ENCODE assay signal across 1 cellular context in the genomic region with DNA sequence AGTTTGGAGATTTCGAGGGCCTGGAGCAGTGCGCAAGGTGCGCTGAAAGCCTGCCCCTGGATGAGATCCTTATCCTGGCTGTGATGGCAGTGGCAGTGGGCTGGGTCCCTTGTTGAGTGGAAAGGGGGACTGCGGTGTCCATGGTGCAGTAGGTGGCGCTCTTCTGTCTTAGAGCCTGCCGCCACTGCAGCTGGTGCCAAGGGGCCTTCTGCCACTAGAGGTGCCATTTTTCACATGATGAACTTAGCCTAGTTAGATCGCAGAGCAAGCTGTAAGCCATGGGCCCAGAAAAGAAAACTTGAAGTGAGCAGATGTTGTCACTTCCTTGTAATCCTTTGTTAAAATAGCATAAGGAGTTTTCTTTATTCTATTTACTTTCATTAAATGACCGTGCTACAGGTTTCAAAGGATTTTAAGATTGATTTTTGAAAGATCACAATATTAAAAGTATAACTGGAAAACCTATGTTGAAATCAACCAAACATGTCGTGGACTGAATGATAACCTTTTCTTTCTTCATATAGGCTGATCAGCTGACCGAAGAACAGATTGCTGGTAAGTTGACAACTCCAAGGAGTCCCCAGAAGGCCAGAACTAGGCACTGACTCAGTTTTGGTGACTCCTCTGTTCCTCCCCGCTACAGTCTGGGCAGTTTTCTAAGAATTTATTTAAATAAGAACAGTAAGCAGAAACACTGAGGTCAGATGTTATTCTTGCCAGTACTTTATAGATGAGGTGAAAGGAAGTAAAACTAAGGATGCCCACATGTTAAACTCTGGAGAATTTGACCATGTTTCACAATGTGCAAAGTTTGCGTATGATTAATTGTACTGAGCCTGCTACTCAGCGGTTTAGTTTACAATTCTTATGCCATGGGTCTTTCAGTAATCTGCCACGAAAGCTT.
A peak's percentile ranks its signal among the peaks of the same experiment; 100 is the strongest.
TF ChIP-seq lines count a peak whose summit lies in the region.

No MANE protein-coding gene starts in this region.

TF ChIP-seq in HepG2, 621 proteins besides CTCF, POLR2A, EP300 and RAD21 (continued from another document and continues in another):
- no peak for TF ChIP-seq PREB (CRISPR knock-in tag; IDR thresholded peaks at IDR 0.05)
- TF ChIP-seq MAX (IDR thresholded peaks at IDR 0.05) = peak; percentile 35; the same call in 1 of the 2 replicates
- no peak for TF ChIP-seq NBN (conservative IDR thresholded peaks at IDR 0.05)
- TF ChIP-seq ELF4 (CRISPR knock-in tag; IDR thresholded peaks at IDR 0.05; ENCODE audit: borderline replicate concordance) = no peak
- no peak for TF ChIP-seq ZNF510 (CRISPR knock-in tag; IDR thresholded peaks at IDR 0.05; ENCODE audit: low read depth)
- TF ChIP-seq ONECUT2 (CRISPR knock-in tag; IDR thresholded peaks at IDR 0.05) = no peak
- no peak for TF ChIP-seq ZNF276 (CRISPR knock-in tag; IDR thresholded peaks at IDR 0.05; ENCODE audit: low read depth)
- TF ChIP-seq NFYB (CRISPR knock-in tag; IDR thresholded peaks at IDR 0.05) = no peak
- no peak for TF ChIP-seq ZNF17 (CRISPR knock-in tag; IDR thresholded peaks at IDR 0.05)
- TF ChIP-seq PITX1 (CRISPR knock-in tag; IDR thresholded peaks at IDR 0.05) = peak; percentile 55
- TF ChIP-seq YEATS2 (CRISPR knock-in tag; IDR thresholded peaks at IDR 0.05; ENCODE audit: borderline replicate concordance) = peak; percentile 79; the same call in 1 of the 2 replicates
- TF ChIP-seq ZBTB10 (CRISPR knock-in tag; IDR thresholded peaks at IDR 0.05; ENCODE audit: borderline replicate concordance) = no peak
- TF ChIP-seq KDM3A (CRISPR knock-in tag; IDR thresholded peaks at IDR 0.05; ENCODE audit: low read depth) = no peak
- TF ChIP-seq ZNF7 (CRISPR knock-in tag; IDR thresholded peaks at IDR 0.05) = no peak
- TF ChIP-seq NCOA2 (CRISPR knock-in tag; IDR thresholded peaks at IDR 0.05) = no peak
- TF ChIP-seq DZIP1 (CRISPR knock-in tag; IDR thresholded peaks at IDR 0.05) = no peak
- TF ChIP-seq SMC3 (IDR thresholded peaks at IDR 0.05; ENCODE audit: low read length) = peak; percentile 93
- TF ChIP-seq BRCA1 (CRISPR knock-in tag; IDR thresholded peaks at IDR 0.05) = no peak
- no peak for TF ChIP-seq CBX2 (IDR thresholded peaks at IDR 0.05; ENCODE audit: low read depth, low read length)
- TF ChIP-seq CBX2 (CRISPR knock-in tag; IDR thresholded peaks at IDR 0.05; ENCODE audit: low read depth) = no peak
- TF ChIP-seq, protein P1, sequence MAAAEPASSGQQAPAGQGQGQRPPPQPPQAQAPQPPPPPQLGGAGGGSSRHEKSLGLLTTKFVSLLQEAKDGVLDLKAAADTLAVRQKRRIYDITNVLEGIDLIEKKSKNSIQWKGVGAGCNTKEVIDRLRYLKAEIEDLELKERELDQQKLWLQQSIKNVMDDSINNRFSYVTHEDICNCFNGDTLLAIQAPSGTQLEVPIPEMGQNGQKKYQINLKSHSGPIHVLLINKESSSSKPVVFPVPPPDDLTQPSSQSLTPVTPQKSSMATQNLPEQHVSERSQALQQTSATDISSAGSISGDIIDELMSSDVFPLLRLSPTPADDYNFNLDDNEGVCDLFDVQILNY (CRISPR knock-in tag; conservative IDR thresholded peaks at IDR 0.05) = no peak
- no peak for TF ChIP-seq ZNF251 (CRISPR knock-in tag; IDR thresholded peaks at IDR 0.05)
- no peak for TF ChIP-seq RFX3 (CRISPR knock-in tag; IDR thresholded peaks at IDR 0.05)
- no peak for TF ChIP-seq TCF12 (IDR thresholded peaks at IDR 0.05)
- no peak for TF ChIP-seq TCF12 (CRISPR knock-in tag; IDR thresholded peaks at IDR 0.05)
- no peak for TF ChIP-seq ZNF282 (IDR thresholded peaks at IDR 0.05; ENCODE audit: partially characterized antibody)
- TF ChIP-seq JUNB (CRISPR knock-in tag; IDR thresholded peaks at IDR 0.05; ENCODE audit: borderline replicate concordance) = no peak
- TF ChIP-seq JARID2 (CRISPR knock-in tag; IDR thresholded peaks at IDR 0.05; ENCODE audit: insufficient replicate concordance) = no peak
- TF ChIP-seq ZNF329 (CRISPR knock-in tag; IDR thresholded peaks at IDR 0.05; ENCODE audit: low read depth) = 0 out of 2 replicates have a peak, but pooled peaks have one; percentile 55
- peak; percentile 44; the same call in 1 of the 2 replicates for TF ChIP-seq FOXK1 (CRISPR knock-in tag; IDR thresholded peaks at IDR 0.05; ENCODE audit: borderline replicate concordance, low read depth)
- TF ChIP-seq JUND (CRISPR knock-in tag; IDR thresholded peaks at IDR 0.05) = peak; percentile 33; the same call in 1 of the 2 replicates
- TF ChIP-seq ZNF788 (CRISPR knock-in tag; IDR thresholded peaks at IDR 0.05; ENCODE audit: borderline replicate concordance) = no peak
- no peak for TF ChIP-seq ZNF782 (CRISPR knock-in tag; IDR thresholded peaks at IDR 0.05; ENCODE audit: borderline replicate concordance)
- no peak for TF ChIP-seq ZMYM3 (CRISPR knock-in tag; IDR thresholded peaks at IDR 0.05)
- TF ChIP-seq TCF7 (IDR thresholded peaks at IDR 0.05; ENCODE audit: low read depth) = no peak
- TF ChIP-seq PAF1 (CRISPR knock-in tag; IDR thresholded peaks at IDR 0.05) = no peak
- no peak; the same call in 1 of the 2 replicates for TF ChIP-seq ZFP91 (CRISPR knock-in tag; IDR thresholded peaks at IDR 0.05; ENCODE audit: borderline replicate concordance)
- TF ChIP-seq ZNF724P (CRISPR knock-in tag; IDR thresholded peaks at IDR 0.05; ENCODE audit: borderline replicate concordance) = no peak
- TF ChIP-seq, protein P2, sequence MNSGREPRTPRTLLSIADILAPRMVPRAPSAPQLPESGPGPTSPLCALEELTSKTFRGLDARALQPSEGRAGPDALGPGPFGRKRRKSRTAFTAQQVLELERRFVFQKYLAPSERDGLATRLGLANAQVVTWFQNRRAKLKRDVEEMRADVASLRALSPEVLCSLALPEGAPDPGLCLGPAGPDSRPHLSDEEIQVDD (CRISPR knock-in tag; IDR thresholded peaks at IDR 0.05; ENCODE audit: borderline replicate concordance) = no peak
- peak; percentile 99 for TF ChIP-seq XRCC5 (optimal IDR thresholded peaks at IDR 0.05; ENCODE audit: low read length)
- no peak for TF ChIP-seq TAF15 (IDR thresholded peaks at IDR 0.05; ENCODE audit: low read depth, low read length, poor library complexity, severe bottlenecking)
- TF ChIP-seq MLLT10 (CRISPR knock-in tag; IDR thresholded peaks at IDR 0.05) = no peak
- TF ChIP-seq FOSL2 (CRISPR knock-in tag; IDR thresholded peaks at IDR 0.05) = peak; percentile 51; the same call in 1 of the 2 replicates
- TF ChIP-seq ZNF878 (CRISPR knock-in tag; IDR thresholded peaks at IDR 0.05) = no peak
- TF ChIP-seq, protein P3, sequence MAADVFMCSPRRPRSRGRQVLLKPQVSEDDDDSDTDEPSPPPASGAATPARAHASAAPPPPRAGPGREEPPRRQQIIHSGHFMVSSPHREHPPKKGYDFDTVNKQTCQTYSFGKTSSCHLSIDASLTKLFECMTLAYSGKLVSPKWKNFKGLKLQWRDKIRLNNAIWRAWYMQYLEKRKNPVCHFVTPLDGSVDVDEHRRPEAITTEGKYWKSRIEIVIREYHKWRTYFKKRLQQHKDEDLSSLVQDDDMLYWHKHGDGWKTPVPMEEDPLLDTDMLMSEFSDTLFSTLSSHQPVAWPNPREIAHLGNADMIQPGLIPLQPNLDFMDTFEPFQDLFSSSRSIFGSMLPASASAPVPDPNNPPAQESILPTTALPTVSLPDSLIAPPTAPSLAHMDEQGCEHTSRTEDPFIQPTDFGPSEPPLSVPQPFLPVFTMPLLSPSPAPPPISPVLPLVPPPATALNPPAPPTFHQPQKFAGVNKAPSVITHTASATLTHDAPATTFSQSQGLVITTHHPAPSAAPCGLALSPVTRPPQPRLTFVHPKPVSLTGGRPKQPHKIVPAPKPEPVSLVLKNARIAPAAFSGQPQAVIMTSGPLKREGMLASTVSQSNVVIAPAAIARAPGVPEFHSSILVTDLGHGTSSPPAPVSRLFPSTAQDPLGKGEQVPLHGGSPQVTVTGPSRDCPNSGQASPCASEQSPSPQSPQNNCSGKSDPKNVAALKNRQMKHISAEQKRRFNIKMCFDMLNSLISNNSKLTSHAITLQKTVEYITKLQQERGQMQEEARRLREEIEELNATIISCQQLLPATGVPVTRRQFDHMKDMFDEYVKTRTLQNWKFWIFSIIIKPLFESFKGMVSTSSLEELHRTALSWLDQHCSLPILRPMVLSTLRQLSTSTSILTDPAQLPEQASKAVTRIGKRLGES (CRISPR knock-in tag; IDR thresholded peaks at IDR 0.05; ENCODE audit: borderline replicate concordance) = no peak
- TF ChIP-seq MTA3 (CRISPR knock-in tag; IDR thresholded peaks at IDR 0.05) = no peak
- TF ChIP-seq HMG20B (CRISPR knock-in tag; conservative IDR thresholded peaks at IDR 0.05) = no peak
- no peak for TF ChIP-seq IKZF1 (IDR thresholded peaks at IDR 0.05)
- no peak for TF ChIP-seq NCOA5 (CRISPR knock-in tag; IDR thresholded peaks at IDR 0.05)
- TF ChIP-seq, protein P4, sequence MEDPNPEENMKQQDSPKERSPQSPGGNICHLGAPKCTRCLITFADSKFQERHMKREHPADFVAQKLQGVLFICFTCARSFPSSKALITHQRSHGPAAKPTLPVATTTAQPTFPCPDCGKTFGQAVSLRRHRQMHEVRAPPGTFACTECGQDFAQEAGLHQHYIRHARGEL (CRISPR knock-in tag; IDR thresholded peaks at IDR 0.05) = no peak
- peak; percentile 29; the same call in 1 of the 2 replicates for TF ChIP-seq POGZ (CRISPR knock-in tag; IDR thresholded peaks at IDR 0.05)
- no peak for TF ChIP-seq MBNL3 (CRISPR knock-in tag; conservative IDR thresholded peaks at IDR 0.05)
